ENCODE assay signal across 2 cellular contexts in the genomic region with DNA sequence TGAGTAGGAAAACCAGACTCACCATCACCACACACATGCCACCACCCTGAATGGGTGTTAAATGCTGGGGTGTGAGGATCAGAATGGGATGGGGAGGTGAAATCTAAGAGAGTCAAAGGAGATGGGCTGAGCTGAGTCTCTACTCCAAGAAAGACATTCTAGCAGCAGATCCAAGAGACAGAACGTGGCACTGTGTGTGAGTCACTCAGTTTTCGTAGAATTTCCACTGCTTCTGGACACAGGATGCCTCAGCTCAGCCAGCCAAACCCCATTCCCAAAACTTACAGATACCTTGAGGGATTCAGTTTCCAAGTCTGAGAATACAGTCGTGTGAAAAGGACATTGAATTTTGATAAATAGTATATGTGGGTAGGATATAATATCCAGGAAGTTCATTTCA.
TF ChIP-seq lines count a peak whose summit lies in the region.

No MANE protein-coding gene starts in this region.

TF ChIP-seq in A549, 52 proteins besides CTCF, POLR2A, EP300 and RAD21:
- no peak for TF ChIP-seq NPAS2 (CRISPR knock-in tag; IDR thresholded peaks at IDR 0.05; ENCODE audit: borderline replicate concordance)
- TF ChIP-seq RARB (CRISPR knock-in tag; IDR thresholded peaks at IDR 0.05), result no peak
- no peak for TF ChIP-seq KDM5A (IDR thresholded peaks at IDR 0.05)
- TF ChIP-seq CEBPB (IDR thresholded peaks at IDR 0.05), result no peak
- TF ChIP-seq ZC3H11A (IDR thresholded peaks at IDR 0.05), result no peak
- TF ChIP-seq JUN (IDR thresholded peaks at IDR 0.05), result no peak
- no peak for TF ChIP-seq HOXA7 (CRISPR knock-in tag; IDR thresholded peaks at IDR 0.05)
- no peak for TF ChIP-seq ELK1 (IDR thresholded peaks at IDR 0.05; ENCODE audit: low read depth, low read length)
- TF ChIP-seq E2F6 (IDR thresholded peaks at IDR 0.05; ENCODE audit: borderline replicate concordance, low read depth), result no peak
- no peak for TF ChIP-seq CBX2 (IDR thresholded peaks at IDR 0.05; ENCODE audit: borderline replicate concordance, low read depth)
- no peak for TF ChIP-seq SMC3 (IDR thresholded peaks at IDR 0.05)
- TF ChIP-seq CHD2 (IDR thresholded peaks at IDR 0.05; ENCODE audit: low read length, partially characterized antibody), result no peak
- no peak for TF ChIP-seq RCOR1 (IDR thresholded peaks at IDR 0.05; ENCODE audit: low read depth, low read length)

TF ChIP-seq in IMR-90, 13 proteins besides CTCF, POLR2A, EP300 and RAD21:
- TF ChIP-seq CEBPB (IDR thresholded peaks at IDR 0.05; ENCODE audit: low read depth, low read length), result no peak
- TF ChIP-seq RCOR1 (IDR thresholded peaks at IDR 0.05; ENCODE audit: insufficient replicate concordance, low read length), result no peak
- TF ChIP-seq MXI1 (IDR thresholded peaks at IDR 0.05; ENCODE audit: borderline replicate concordance, low read depth, low read length), result no peak
- no peak for TF ChIP-seq MAZ (IDR thresholded peaks at IDR 0.05; ENCODE audit: borderline replicate concordance, low read depth, low read length)
- no peak for TF ChIP-seq CHD1 (IDR thresholded peaks at IDR 0.05; ENCODE audit: low read depth, low read length)
- TF ChIP-seq USF2 (IDR thresholded peaks at IDR 0.05; ENCODE audit: low read depth, low read length), result no peak
- no peak for TF ChIP-seq ELK1 (IDR thresholded peaks at IDR 0.05; ENCODE audit: borderline replicate concordance, low read depth, low read length)
- no peak for TF ChIP-seq FOS (IDR thresholded peaks at IDR 0.05; ENCODE audit: low read depth, low read length)
- no peak for TF ChIP-seq RFX5 (IDR thresholded peaks at IDR 0.05; ENCODE audit: low read depth, low read length)
- TF ChIP-seq BHLHE40 (IDR thresholded peaks at IDR 0.05; ENCODE audit: low read depth, low read length), result no peak
- TF ChIP-seq NFE2L2 (IDR thresholded peaks at IDR 0.05; ENCODE audit: low read depth, low read length), result no peak
- no peak for TF ChIP-seq SMC3 (IDR thresholded peaks at IDR 0.05; ENCODE audit: low read depth, low read length)
- no peak for TF ChIP-seq MAFK (IDR thresholded peaks at IDR 0.05; ENCODE audit: low read depth, low read length)
TF ChIP-seq in IMR-90: peak in this region for 0.
